30 cellular contexts compared by ENCODE assay signal in the genomic region with DNA sequence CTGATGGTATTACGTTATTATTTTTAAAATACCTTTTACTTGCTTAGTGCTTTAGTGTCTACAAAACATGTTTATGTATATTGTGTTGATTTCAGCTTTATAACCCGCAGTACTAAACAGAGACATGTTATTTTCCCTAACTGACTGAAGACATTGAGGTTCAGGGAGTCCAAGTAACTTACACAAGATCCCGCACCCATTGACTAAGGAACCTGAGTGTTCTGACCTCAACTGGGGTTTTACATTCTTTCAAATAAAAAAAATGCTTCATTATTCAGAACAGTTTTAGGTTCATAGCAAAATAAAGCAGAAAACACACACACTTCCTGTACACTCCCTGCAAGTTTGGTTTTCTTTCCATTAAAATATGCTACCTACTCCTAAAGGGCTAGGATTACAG.
A peak's percentile ranks its signal among the peaks of the same experiment; 100 is the strongest.
DNase-seq lines count a peak whose midpoint lies in the region; ATAC-seq and TF ChIP-seq lines count a peak whose summit lies in the region.
"Had no signal": no experiment of that assay in that cellular context is flagged by ENCODE, and none has a peak within 500 bp of the region (broad histone marks: within the 10 kb centered on the region; RNA-seq: fewer than 3 reads in every experiment).

No MANE protein-coding gene starts in this region.

- no peaks in the 10 kb centered on the region for H3K36me3 Mint-ChIP-seq in osteocyte (ENCODE audit: unreplicated experiment)
- H3K36me3 Mint-ChIP-seq: activated CD8-positive, alpha-beta memory T cell treated with anti-CD3 and anti-CD28 coated beads, Interleukin-2, amount 10 ng/mL, durations not matched to agents 7 days and 5 days; mesothelial cell of epicardium; naive B cell had no signal

- no peak overlapping the region for H3K27ac ChIP-seq in aorta (ENCODE audit: low read depth in 1 of 2, low read length in 2 of 2)
- H3K27ac ChIP-seq: adrenal gland; BLaER1 treated with 17β-estradiol and CSF1 and Interleukin-3, amounts not matched to agents 10 nM and 100 nM; cardiac muscle cell; esophagus muscularis mucosa; upper lobe of left lung had no signal

- H3K4me1 Mint-ChIP-seq in osteocyte (ENCODE audit: unreplicated experiment) = peaks cover 45% of the 10 kb centered on the region
- H3K4me1 Mint-ChIP-seq: activated CD8-positive, alpha-beta memory T cell treated with anti-CD3 and anti-CD28 coated beads, Interleukin-2, amount 10 ng/mL, durations not matched to agents 7 days and 5 days had no signal

- H3K36me3 ChIP-seq in aorta (ENCODE audit: control insufficient read depth in 1 of 2, insufficient read depth in 2 of 2, low read length in 1 of 2) = no peaks in the 10 kb centered on the region
- H3K36me3 ChIP-seq: adrenal gland; BLaER1 treated with 17β-estradiol and CSF1 and Interleukin-3, amounts not matched to agents 10 nM and 100 nM; cardiac muscle cell; esophagus muscularis mucosa; upper lobe of left lung had no signal

- no peaks in the 10 kb centered on the region for H3K9me3 ChIP-seq in aorta (ENCODE audit: control insufficient read depth, low read length)
- H3K9me3 ChIP-seq: adrenal gland; BLaER1 treated with 17β-estradiol and CSF1 and Interleukin-3, amounts not matched to agents 10 nM and 100 nM; esophagus muscularis mucosa; upper lobe of left lung had no signal

- intact Hi-C loops in aorta (cut with DNase I) = no loop called here

- no peaks in the 10 kb centered on the region for H3K9me3 Mint-ChIP-seq in osteocyte (ENCODE audit: unreplicated experiment)
- H3K9me3 Mint-ChIP-seq: activated B cell treated with CpG ODN at 0.5 μM for 24 hours; dendritic cell treated with granulocyte-macrophage colony-stimulating factor and Interleukin-4, amounts not matched to agents 40 ng/mL and 50 ng/mL, for 4 days; mesothelial cell of epicardium had no signal

- no peaks in the 10 kb centered on the region for H3K27me3 Mint-ChIP-seq in osteocyte (ENCODE audit: unreplicated experiment)
- H3K27me3 Mint-ChIP-seq: dendritic cell treated with granulocyte-macrophage colony-stimulating factor and Interleukin-4, amounts not matched to agents 40 ng/mL and 50 ng/mL, for 4 days had no signal

- H3K27me3 ChIP-seq in aorta (ENCODE audit: control insufficient read depth in 1 of 2, insufficient read depth in 2 of 2, low read length in 1 of 2) = no peaks in the 10 kb centered on the region
- H3K27me3 ChIP-seq: adrenal gland; BLaER1 treated with 17β-estradiol and CSF1 and Interleukin-3, amounts not matched to agents 10 nM and 100 nM; cardiac muscle cell; esophagus muscularis mucosa; upper lobe of left lung had no signal

- ATAC-seq in HG02610 (IDR thresholded peaks at IDR 0.05; ENCODE audit: unreplicated experiment) (no peak), aorta (ENCODE audit: low FRiP score) (no peak), GM21526 (IDR thresholded peaks at IDR 0.05; ENCODE audit: low FRiP score, unreplicated experiment) (no peak)
- ATAC-seq: activated CD8-positive, alpha-beta memory T cell treated with anti-CD3 and anti-CD28 coated beads, Interleukin-2, amount 10 ng/mL, durations not matched to agents 7 days and 5 days; GM12878; left ventricle myocardium superior had no signal

- H3K4me3 ChIP-seq in choroid plexus epithelial cell (ENCODE audit: low read depth, low read length) = no peak overlapping the region
- H3K4me3 ChIP-seq in aorta (ENCODE audit: low read length in 2 of 2) = no peak overlapping the region
- H3K4me3 ChIP-seq: adrenal gland; BLaER1 treated with 17β-estradiol and CSF1 and Interleukin-3, amounts not matched to agents 10 nM and 100 nM; cardiac muscle cell; esophagus muscularis mucosa; GM12878; upper lobe of left lung had no signal

- no peak overlapping the region for H3K4me3 Mint-ChIP-seq in osteocyte (ENCODE audit: unreplicated experiment)
- H3K4me3 Mint-ChIP-seq: activated B cell treated with CpG ODN at 0.5 μM for 24 hours; activated CD8-positive, alpha-beta memory T cell treated with anti-CD3 and anti-CD28 coated beads, Interleukin-2, amount 10 ng/mL, durations not matched to agents 7 days and 5 days; dendritic cell treated with granulocyte-macrophage colony-stimulating factor and Interleukin-4, amounts not matched to agents 40 ng/mL and 50 ng/mL, for 4 days; mesothelial cell of epicardium; naive B cell had no signal

- CTCF ChIA-PET in GM10248 (lab: Yijun Ruan, JAX) = interaction anchor here (1.1 kb wide), 1 partner anchor 9 kb away, joined by 3 read pairs; no protein-coding TSS in a partner anchor

- H3K27ac Mint-ChIP-seq in osteocyte (ENCODE audit: unreplicated experiment) = peak overlapping the region; percentile 95
- H3K27ac Mint-ChIP-seq: activated B cell treated with CpG ODN at 0.5 μM for 24 hours; activated CD8-positive, alpha-beta memory T cell treated with anti-CD3 and anti-CD28 coated beads, Interleukin-2, amount 10 ng/mL, durations not matched to agents 7 days and 5 days; dendritic cell treated with granulocyte-macrophage colony-stimulating factor and Interleukin-4, amounts not matched to agents 40 ng/mL and 50 ng/mL, for 4 days; mesothelial cell of epicardium had no signal

- POLR2A ChIA-PET in GM10248 (lab: Yijun Ruan, JAX) = no interaction called here

- DNase-seq in Daoy (ENCODE audit: low read depth) (peak; percentile 33), NCI-H226 (peak; percentile 11), choroid plexus epithelial cell (ENCODE audit: low read depth) (peak; percentile 78), osteocyte (ENCODE audit: extremely low spot score, unreplicated experiment) (no peak), aorta (no peak), GM10248 (ENCODE audit: extremely low spot score) (no peak)
- DNase-seq: activated B cell treated with CpG ODN at 0.5 μM for 24 hours; activated CD4-positive, alpha-beta T cell treated with anti-CD3 and anti-CD28 coated beads, Interleukin-2, amount 50 U/mL, for 1 hour; activated CD8-positive, alpha-beta memory T cell treated with anti-CD3 and anti-CD28 coated beads, Interleukin-2, amount 10 ng/mL, durations not matched to agents 7 days and 5 days; activated naive CD4-positive, alpha-beta T cell treated with Interleukin-2 at 50 U/mL for 16 hours; COR-L47; DND-41; islet precursor cell; left ventricle myocardium superior; naive B cell; NCI-H1092 treated with DMSO at 0.1 percent for 48 hours; NCI-H526; SHP77 treated with DMSO at 0.1 percent for 48 hours; small intestine; stimulated activated CD4-positive, alpha-beta T cell treated with anti-CD3 and anti-CD28 coated beads, Interleukin-2, amount 100 ng/mL, for 24 hours; upper lobe of left lung had no signal

- TF ChIP-seq CTCF in choroid plexus epithelial cell (conservative IDR thresholded peaks at IDR 0.05; ENCODE audit: low read depth, low read length) (no peak), osteocyte (IDR thresholded peaks at IDR 0.05) (no peak), GM10248 (IDR thresholded peaks at IDR 0.05; ENCODE audit: control extremely low read depth, extremely low read depth, low read depth, missing control alignments) (no peak)

- WGBS in aorta, 2 donors = 67 to 88% methylated on average over 3 of the region's 3 CpGs

- H3K4me1 ChIP-seq in aorta (ENCODE audit: control insufficient read depth in 1 of 2, insufficient read depth in 2 of 2, low read length in 2 of 2) = peaks cover 4 to 10% of the 10 kb centered on the region in 2 donors
- H3K4me1 ChIP-seq: upper lobe of left lung had no signal

Comparison
In these comparisons a context has a peak if more than half of its experiments do, and no peak if none do; other contexts are left out.
1. DNase-seq: peak in Daoy (single experiment), NCI-H226 (single experiment) and choroid plexus epithelial cell (single experiment); none in osteocyte (single experiment), aorta (0 of 2) and GM10248 (single experiment).